Comparison of ENCODE assay signal across 8 cellular contexts in genomic region chr7:44240983-44241510, GRCh38. TPM values are rescaled to one million over a fixed set of nuclear protein-coding genes. Genes with fewer than 3 reads are reported as not detected.
A peak's percentile ranks its signal among the peaks of the same experiment; 100 is the strongest.
DNase-seq lines count a peak whose midpoint lies in the region; ATAC-seq, FAIRE-seq and TF ChIP-seq lines count a peak whose summit lies in the region.

No MANE protein-coding gene starts in this region.

- H3K4me3 ChIP-seq in left ventricle myocardium inferior, result no peak overlapping the region

- no peaks in the 10 kb centered on the region for H3K9me3 ChIP-seq in left ventricle myocardium inferior (replicated peaks)

- no peak for FAIRE-seq in H54 (lab: Jason Lieb, UNC)

- H3K27me3 ChIP-seq in left ventricle myocardium inferior (ENCODE audit: low read depth), result no peaks in the 10 kb centered on the region

- ATAC-seq in GM18519 (IDR thresholded peaks at IDR 0.05; ENCODE audit: low FRiP score, unreplicated experiment), result no peak

- H3K4me1 Mint-ChIP-seq in T-helper 1 cell treated with Interleukin-12 subunit alpha and Interleukin-12 subunit beta and Interleukin-4 antibody, amounts not matched to agents 30 μg/mL and 1 μg/mL, for 36 hours (ENCODE audit: low read depth), result no peaks in the 10 kb centered on the region

- peaks cover 11% of the 10 kb centered on the region for H3K4me1 ChIP-seq in left ventricle myocardium inferior

- H3K9me3 Mint-ChIP-seq in T-helper 1 cell treated with Interleukin-12 subunit alpha and Interleukin-12 subunit beta and Interleukin-4 antibody, amounts not matched to agents 30 μg/mL and 1 μg/mL, for 36 hours, result no peaks in the 10 kb centered on the region

- no peak for TF ChIP-seq POLR2A in H54 (IDR thresholded peaks at IDR 0.05; ENCODE audit: low read depth, low read length)

- H3K27ac Mint-ChIP-seq in T-helper 1 cell treated with Interleukin-12 subunit alpha and Interleukin-12 subunit beta and Interleukin-4 antibody, amounts not matched to agents 30 μg/mL and 1 μg/mL, for 36 hours, result no peak overlapping the region

- intact Hi-C loops in left ventricle myocardium inferior (cut with micrococcal nuclease), result loop anchor here (10.0 kb wide), 1 partner anchor 234 kb away; no protein-coding TSS in a partner anchor

- no peaks in the 10 kb centered on the region for H3K36me3 Mint-ChIP-seq in T-helper 1 cell treated with Interleukin-12 subunit alpha and Interleukin-12 subunit beta and Interleukin-4 antibody, amounts not matched to agents 30 μg/mL and 1 μg/mL, for 36 hours (ENCODE audit: low read depth)

- H3K27me3 Mint-ChIP-seq in T-helper 1 cell treated with Interleukin-12 subunit alpha and Interleukin-12 subunit beta and Interleukin-4 antibody, amounts not matched to agents 30 μg/mL and 1 μg/mL, for 36 hours (ENCODE audit: low read depth), result no peaks in the 10 kb centered on the region

- DNase-seq in DMS79 treated with DMSO at 0.1 percent for 48 hours (lab: John Stamatoyannopoulos, UW), result peak; percentile 62
- peak; percentile 99 for DNase-seq in H54 (ENCODE audit: insufficient read length, low spot score)
- DNase-seq in NCI-H146 (lab: John Stamatoyannopoulos, UW), result peak; percentile 72
- peak; percentile 81 for DNase-seq in amniotic stem cell (lab: John Stamatoyannopoulos, UW)
- peak; percentile 57 for DNase-seq in left ventricle myocardium inferior
- peak; percentile 80 for DNase-seq in retina

- TF ChIP-seq CTCF in left ventricle myocardium inferior (IDR thresholded peaks at IDR 0.05; ENCODE audit: borderline replicate concordance), result peak; percentile 75

- H3K27ac ChIP-seq in left ventricle myocardium inferior (replicated peaks), result no peak overlapping the region

- H3K36me3 ChIP-seq in left ventricle myocardium inferior, result no peaks in the 10 kb centered on the region

- peak overlapping the region; percentile 9 for H3K4me3 Mint-ChIP-seq in T-helper 1 cell treated with Interleukin-12 subunit alpha and Interleukin-12 subunit beta and Interleukin-4 antibody, amounts not matched to agents 30 μg/mL and 1 μg/mL, for 36 hours

RNA-seq across cellular contexts. Expression of gene YKT6, which starts 40.3 kb away (rescaled TPM):
- 53.3 TPM for total RNA-seq in left ventricle myocardium inferior

RNA-seq across cellular contexts. Expression of gene GCK, which starts 51.8 kb away (rescaled TPM):
- total RNA-seq in left ventricle myocardium inferior, result 0.49 TPM
